1 cellular context compared by ENCODE assay signal in the genomic region with DNA sequence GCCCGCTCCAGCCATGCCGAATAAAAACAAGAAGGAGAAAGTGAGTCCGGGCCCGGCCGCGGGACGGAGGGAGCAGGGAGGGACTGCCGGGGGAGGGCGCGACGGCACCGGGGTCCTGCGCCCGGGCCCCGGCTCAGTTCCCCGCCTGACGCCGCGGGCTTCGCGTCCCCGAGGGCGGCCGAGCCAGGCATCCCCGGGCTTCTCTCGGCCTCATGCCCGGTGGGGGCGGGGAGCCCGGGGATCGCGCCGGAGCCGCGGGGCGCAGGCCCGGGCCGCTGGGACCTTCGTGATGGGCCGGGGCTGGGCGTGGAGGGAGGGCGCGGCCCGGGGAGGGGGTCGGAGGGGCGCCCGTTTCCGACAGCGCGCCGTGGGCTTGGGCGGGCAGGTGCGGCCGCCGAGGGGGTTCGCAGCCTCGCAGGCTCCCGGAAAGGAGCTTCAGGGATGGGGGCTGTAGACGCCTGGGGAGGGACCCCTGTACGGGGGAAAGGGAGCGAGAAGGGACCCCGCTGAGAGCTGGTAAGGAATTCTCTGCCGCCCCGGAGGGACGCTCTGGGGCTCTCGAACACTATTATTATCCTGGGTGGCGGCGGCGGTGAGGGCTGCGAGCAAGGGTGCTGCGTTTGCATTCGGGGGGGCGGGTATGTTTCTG.
TF ChIP-seq lines count a peak whose summit lies in the region.

No MANE protein-coding gene starts in this region.

TF ChIP-seq in HEK293, 187 proteins besides CTCF, POLR2A, EP300 and RAD21 (continued from another document and continues in another):
- TF ChIP-seq, protein P1, sequence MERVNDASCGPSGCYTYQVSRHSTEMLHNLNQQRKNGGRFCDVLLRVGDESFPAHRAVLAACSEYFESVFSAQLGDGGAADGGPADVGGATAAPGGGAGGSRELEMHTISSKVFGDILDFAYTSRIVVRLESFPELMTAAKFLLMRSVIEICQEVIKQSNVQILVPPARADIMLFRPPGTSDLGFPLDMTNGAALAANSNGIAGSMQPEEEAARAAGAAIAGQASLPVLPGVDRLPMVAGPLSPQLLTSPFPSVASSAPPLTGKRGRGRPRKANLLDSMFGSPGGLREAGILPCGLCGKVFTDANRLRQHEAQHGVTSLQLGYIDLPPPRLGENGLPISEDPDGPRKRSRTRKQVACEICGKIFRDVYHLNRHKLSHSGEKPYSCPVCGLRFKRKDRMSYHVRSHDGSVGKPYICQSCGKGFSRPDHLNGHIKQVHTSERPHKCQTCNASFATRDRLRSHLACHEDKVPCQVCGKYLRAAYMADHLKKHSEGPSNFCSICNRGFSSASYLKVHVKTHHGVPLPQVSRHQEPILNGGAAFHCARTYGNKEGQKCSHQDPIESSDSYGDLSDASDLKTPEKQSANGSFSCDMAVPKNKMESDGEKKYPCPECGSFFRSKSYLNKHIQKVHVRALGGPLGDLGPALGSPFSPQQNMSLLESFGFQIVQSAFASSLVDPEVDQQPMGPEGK (tag by site-specific recombination; IDR thresholded peaks at IDR 0.05), result peak; percentile 64
- TF ChIP-seq SETDB1 (IDR thresholded peaks at IDR 0.05; ENCODE audit: insufficient read length, low read length) (no peak), KLF1 (tag by site-specific recombination; IDR thresholded peaks at IDR 0.05) (peak; percentile 45), ZFP37 (tag by site-specific recombination; IDR thresholded peaks at IDR 0.05) (no peak), ZXDB (tag by site-specific recombination; IDR thresholded peaks at IDR 0.05) (no peak), KLF10 (tag by site-specific recombination; IDR thresholded peaks at IDR 0.05) (peak; percentile 45; the same call in 1 of the 2 replicates), ZNF600 (tag by site-specific recombination; IDR thresholded peaks at IDR 0.05) (peak; percentile 38; the same call in 1 of the 2 replicates), FEZF1 (tag by site-specific recombination; IDR thresholded peaks at IDR 0.05) (no peak), OSR2 (tag by site-specific recombination; IDR thresholded peaks at IDR 0.05) (no peak), ZNF157 (tag by site-specific recombination; IDR thresholded peaks at IDR 0.05) (no peak), ZNF48 (tag by site-specific recombination; IDR thresholded peaks at IDR 0.05) (no peak), SP7 (tag by site-specific recombination; IDR thresholded peaks at IDR 0.05) (peak; percentile 31; the same call in 1 of the 2 replicates), ZNF341 (tag by site-specific recombination; IDR thresholded peaks at IDR 0.05; ENCODE audit: low read depth) (no peak), ZSCAN23 (tag by site-specific recombination; IDR thresholded peaks at IDR 0.05) (no peak), BCL11B (tag by site-specific recombination; IDR thresholded peaks at IDR 0.05; ENCODE audit: low read depth) (no peak), ZBTB7A (tag by site-specific recombination; IDR thresholded peaks at IDR 0.05; ENCODE audit: low read depth) (no peak), ZNF175 (tag by site-specific recombination; IDR thresholded peaks at IDR 0.05) (no peak), ZNF132 (tag by site-specific recombination; IDR thresholded peaks at IDR 0.05; ENCODE audit: borderline replicate concordance) (no peak), ZNF366 (tag by site-specific recombination; conservative IDR thresholded peaks at IDR 0.05) (no peak), HOXC10 (CRISPR knock-in tag; IDR thresholded peaks at IDR 0.05) (no peak), ZNF792 (tag by site-specific recombination; IDR thresholded peaks at IDR 0.05) (no peak), ZBTB8A (tag by site-specific recombination; IDR thresholded peaks at IDR 0.05) (0 out of 2 replicates have a peak, but pooled peaks have one; percentile 47), ZNF274 (IDR thresholded peaks at IDR 0.05; ENCODE audit: low read length) (no peak), ZNF274 (tag by site-specific recombination; IDR thresholded peaks at IDR 0.05; ENCODE audit: borderline replicate concordance) (no peak), TRIM28 (IDR thresholded peaks at IDR 0.05; ENCODE audit: borderline replicate concordance, low read length) (no peak), ZNF423 (tag by site-specific recombination; IDR thresholded peaks at IDR 0.05) (peak; percentile 60; the same call in 1 of the 2 replicates), ZNF292 (tag by site-specific recombination; IDR thresholded peaks at IDR 0.05; ENCODE audit: borderline replicate concordance, low read depth) (no peak), ZNF555 (tag by site-specific recombination; conservative IDR thresholded peaks at IDR 0.05) (no peak), KLF9 (tag by site-specific recombination; IDR thresholded peaks at IDR 0.05; ENCODE audit: low read depth) (no peak), ZNF530 (tag by site-specific recombination; IDR thresholded peaks at IDR 0.05; ENCODE audit: low read depth) (no peak), ZNF658 (tag by site-specific recombination; IDR thresholded peaks at IDR 0.05) (no peak)
- TF ChIP-seq, protein P2, sequence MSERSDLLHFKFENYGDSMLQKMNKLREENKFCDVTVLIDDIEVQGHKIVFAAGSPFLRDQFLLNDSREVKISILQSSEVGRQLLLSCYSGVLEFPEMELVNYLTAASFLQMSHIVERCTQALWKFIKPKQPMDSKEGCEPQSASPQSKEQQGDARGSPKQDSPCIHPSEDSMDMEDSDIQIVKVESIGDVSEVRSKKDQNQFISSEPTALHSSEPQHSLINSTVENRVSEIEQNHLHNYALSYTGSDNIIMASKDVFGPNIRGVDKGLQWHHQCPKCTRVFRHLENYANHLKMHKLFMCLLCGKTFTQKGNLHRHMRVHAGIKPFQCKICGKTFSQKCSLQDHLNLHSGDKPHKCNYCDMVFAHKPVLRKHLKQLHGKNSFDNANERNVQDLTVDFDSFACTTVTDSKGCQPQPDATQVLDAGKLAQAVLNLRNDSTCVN (tag by site-specific recombination; optimal IDR thresholded peaks at IDR 0.05), result peak; percentile 40
- TF ChIP-seq, protein P3, sequence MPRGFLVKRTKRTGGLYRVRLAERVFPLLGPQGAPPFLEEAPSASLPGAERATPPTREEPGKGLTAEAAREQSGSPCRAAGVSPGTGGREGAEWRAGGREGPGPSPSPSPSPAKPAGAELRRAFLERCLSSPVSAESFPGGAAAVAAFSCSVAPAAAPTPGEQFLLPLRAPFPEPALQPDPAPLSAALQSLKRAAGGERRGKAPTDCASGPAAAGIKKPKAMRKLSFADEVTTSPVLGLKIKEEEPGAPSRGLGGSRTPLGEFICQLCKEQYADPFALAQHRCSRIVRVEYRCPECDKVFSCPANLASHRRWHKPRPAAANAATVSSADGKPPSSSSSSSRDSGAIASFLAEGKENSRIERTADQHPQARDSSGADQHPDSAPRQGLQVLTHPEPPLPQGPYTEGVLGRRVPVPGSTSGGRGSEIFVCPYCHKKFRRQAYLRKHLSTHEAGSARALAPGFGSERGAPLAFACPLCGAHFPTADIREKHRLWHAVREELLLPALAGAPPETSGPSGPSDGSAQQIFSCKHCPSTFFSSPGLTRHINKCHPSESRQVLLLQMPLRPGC (tag by site-specific recombination; IDR thresholded peaks at IDR 0.05), result no peak
- TF ChIP-seq, protein P4, sequence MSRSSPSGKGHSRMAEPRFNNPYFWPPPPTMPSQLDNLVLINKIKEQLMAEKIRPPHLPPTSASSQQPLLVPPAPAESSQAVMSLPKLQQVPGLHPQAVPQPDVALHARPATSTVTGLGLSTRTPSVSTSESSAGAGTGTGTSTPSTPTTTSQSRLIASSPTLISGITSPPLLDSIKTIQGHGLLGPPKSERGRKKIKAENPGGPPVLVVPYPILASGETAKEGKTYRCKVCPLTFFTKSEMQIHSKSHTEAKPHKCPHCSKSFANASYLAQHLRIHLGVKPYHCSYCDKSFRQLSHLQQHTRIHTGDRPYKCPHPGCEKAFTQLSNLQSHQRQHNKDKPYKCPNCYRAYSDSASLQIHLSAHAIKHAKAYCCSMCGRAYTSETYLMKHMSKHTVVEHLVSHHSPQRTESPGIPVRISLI (tag by site-specific recombination; IDR thresholded peaks at IDR 0.05), result no peak
- TF ChIP-seq, protein P5, sequence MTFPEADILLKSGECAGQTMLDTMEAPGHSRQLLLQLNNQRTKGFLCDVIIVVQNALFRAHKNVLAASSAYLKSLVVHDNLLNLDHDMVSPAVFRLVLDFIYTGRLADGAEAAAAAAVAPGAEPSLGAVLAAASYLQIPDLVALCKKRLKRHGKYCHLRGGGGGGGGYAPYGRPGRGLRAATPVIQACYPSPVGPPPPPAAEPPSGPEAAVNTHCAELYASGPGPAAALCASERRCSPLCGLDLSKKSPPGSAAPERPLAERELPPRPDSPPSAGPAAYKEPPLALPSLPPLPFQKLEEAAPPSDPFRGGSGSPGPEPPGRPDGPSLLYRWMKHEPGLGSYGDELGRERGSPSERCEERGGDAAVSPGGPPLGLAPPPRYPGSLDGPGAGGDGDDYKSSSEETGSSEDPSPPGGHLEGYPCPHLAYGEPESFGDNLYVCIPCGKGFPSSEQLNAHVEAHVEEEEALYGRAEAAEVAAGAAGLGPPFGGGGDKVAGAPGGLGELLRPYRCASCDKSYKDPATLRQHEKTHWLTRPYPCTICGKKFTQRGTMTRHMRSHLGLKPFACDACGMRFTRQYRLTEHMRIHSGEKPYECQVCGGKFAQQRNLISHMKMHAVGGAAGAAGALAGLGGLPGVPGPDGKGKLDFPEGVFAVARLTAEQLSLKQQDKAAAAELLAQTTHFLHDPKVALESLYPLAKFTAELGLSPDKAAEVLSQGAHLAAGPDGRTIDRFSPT (tag by site-specific recombination; IDR thresholded peaks at IDR 0.05), result no peak
- TF ChIP-seq, protein P6, sequence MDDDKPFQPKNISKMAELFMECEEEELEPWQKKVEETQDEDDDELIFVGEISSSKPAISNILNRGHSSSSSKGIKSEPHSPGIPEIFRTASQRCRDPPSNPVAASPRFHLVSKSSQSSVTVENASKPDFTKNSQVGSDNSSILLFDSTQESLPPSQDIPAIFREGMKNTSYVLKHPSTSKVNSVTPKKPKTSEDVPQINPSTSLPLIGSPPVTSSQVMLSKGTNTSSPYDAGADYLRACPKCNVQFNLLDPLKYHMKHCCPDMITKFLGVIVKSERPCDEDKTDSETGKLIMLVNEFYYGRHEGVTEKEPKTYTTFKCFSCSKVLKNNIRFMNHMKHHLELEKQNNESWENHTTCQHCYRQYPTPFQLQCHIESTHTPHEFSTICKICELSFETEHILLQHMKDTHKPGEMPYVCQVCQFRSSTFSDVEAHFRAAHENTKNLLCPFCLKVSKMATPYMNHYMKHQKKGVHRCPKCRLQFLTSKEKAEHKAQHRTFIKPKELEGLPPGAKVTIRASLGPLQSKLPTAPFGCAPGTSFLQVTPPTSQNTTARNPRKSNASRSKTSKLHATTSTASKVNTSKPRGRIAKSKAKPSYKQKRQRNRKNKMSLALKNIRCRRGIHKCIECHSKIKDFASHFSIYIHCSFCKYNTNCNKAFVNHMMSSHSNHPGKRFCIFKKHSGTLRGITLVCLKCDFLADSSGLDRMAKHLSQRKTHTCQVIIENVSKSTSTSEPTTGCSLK (tag by site-specific recombination; IDR thresholded peaks at IDR 0.05), result no peak
- TF ChIP-seq, protein P7, sequence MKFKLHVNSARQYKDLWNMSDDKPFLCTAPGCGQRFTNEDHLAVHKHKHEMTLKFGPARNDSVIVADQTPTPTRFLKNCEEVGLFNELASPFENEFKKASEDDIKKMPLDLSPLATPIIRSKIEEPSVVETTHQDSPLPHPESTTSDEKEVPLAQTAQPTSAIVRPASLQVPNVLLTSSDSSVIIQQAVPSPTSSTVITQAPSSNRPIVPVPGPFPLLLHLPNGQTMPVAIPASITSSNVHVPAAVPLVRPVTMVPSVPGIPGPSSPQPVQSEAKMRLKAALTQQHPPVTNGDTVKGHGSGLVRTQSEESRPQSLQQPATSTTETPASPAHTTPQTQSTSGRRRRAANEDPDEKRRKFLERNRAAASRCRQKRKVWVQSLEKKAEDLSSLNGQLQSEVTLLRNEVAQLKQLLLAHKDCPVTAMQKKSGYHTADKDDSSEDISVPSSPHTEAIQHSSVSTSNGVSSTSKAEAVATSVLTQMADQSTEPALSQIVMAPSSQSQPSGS (tag by site-specific recombination; IDR thresholded peaks at IDR 0.05; ENCODE audit: low read depth), result no peak
- TF ChIP-seq, protein P8, sequence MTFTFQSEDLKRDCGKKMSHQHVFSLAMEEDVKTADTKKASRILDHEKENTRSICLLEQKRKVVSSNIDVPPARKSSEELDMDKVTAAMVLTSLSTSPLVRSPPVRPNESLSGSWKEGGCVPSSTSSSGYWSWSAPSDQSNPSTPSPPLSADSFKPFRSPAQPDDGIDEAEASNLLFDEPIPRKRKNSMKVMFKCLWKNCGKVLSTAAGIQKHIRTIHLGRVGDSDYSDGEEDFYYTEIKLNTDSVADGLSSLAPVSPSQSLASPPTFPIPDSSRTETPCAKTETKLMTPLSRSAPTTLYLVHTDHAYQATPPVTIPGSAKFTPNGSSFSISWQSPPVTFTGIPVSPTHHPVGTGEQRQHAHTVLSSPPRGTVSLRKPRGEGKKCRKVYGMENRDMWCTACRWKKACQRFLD (tag by site-specific recombination; IDR thresholded peaks at IDR 0.05), result no peak
- TF ChIP-seq, protein P9, sequence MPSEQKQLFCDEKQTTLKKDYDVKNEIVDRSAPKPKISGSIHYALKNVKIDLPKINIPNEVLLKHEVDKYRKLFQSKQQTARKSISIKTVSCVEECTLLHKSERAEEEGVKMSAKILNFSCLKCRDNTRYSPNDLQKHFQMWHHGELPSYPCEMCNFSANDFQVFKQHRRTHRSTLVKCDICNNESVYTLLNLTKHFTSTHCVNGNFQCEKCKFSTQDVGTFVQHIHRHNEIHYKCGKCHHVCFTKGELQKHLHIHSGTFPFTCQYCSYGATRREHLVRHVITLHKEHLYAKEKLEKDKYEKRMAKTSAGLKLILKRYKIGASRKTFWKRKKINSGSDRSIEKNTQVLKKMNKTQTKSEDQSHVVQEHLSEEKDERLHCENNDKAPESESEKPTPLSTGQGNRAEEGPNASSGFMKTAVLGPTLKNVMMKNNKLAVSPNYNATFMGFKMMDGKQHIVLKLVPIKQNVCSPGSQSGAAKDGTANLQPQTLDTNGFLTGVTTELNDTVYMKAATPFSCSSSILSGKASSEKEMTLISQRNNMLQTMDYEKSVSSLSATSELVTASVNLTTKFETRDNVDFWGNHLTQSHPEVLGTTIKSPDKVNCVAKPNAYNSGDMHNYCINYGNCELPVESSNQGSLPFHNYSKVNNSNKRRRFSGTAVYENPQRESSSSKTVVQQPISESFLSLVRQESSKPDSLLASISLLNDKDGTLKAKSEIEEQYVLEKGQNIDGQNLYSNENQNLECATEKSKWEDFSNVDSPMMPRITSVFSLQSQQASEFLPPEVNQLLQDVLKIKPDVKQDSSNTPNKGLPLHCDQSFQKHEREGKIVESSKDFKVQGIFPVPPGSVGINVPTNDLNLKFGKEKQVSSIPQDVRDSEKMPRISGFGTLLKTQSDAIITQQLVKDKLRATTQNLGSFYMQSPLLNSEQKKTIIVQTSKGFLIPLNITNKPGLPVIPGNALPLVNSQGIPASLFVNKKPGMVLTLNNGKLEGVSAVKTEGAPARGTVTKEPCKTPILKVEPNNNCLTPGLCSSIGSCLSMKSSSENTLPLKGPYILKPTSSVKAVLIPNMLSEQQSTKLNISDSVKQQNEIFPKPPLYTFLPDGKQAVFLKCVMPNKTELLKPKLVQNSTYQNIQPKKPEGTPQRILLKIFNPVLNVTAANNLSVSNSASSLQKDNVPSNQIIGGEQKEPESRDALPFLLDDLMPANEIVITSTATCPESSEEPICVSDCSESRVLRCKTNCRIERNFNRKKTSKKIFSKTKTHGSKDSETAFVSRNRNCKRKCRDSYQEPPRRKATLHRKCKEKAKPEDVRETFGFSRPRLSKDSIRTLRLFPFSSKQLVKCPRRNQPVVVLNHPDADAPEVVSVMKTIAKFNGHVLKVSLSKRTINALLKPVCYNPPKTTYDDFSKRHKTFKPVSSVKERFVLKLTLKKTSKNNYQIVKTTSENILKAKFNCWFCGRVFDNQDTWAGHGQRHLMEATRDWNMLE (tag by site-specific recombination; conservative IDR thresholded peaks at IDR 0.05; ENCODE audit: low read depth), result no peak
